ENCODE assay signal across 30 cellular contexts in the genomic region with DNA sequence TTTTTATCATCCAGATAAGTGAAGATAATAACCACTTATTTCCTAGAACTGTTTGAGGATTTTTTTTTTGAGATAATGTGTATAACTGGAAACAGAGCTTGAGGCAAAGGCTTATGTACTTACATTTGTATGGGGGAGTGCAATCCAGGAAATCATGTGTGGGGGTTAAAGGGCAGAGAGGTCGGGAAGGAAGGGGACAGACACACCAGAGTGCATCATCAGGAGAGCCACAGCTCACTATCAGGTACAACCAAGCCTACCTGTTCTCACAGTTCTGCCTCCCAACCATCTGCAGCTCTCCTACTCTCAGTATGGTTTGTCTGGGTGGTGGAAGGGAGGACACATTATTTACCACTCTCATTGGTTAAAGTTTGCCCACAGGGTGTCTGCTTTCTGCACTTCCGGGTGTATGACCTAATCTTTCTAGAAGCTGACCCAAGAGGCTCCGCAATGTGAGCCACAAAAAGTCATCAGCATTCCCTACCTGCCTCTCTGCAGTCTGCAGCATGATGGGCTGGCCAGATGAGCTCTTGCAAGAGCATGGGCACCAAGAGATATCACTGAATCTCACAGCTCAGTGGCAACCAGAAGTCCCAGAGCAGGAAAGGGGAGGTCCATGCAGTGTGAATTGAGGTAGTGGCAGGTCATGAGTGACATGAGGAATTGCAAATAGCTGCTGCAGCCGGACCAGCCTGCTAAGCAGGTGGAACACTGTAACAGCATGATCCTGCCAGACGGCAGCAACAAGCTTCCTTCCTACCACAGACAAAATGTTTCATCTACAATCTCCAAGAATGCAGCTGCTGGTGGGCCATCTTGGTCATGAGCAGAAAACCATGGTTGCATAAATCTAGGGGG. TPM values are rescaled to one million over a fixed set of nuclear protein-coding genes. Genes with fewer than 3 reads are reported as not detected.
DNase-seq lines count a peak whose midpoint lies in the region; ATAC-seq and TF ChIP-seq lines count a peak whose summit lies in the region.
"Had no signal": no experiment of that assay in that cellular context is flagged by ENCODE, and none has a peak within 500 bp of the region (broad histone marks: within the 10 kb centered on the region; RNA-seq: fewer than 3 reads in every experiment).

No MANE protein-coding gene starts in this region.

- intact Hi-C loops in left colon (cut with DNase I, micrococcal nuclease) = no loop called here
- intact Hi-C loops in CD4-positive, alpha-beta memory T cell (cut with micrococcal nuclease) = no loop called here

- no peak for ATAC-seq in left colon
- ATAC-seq: activated CD4-positive, alpha-beta T cell treated with anti-CD3 and anti-CD28 coated beads for 36 hours; activated CD8-positive, alpha-beta T cell treated with anti-CD3 and anti-CD28 coated beads for 36 hours; CD8-positive, alpha-beta T cell; heart right ventricle; lower lobe of right lung; Panc1 had no signal

- peaks cover 6 to 9% of the 10 kb centered on the region in 2 donors for H3K27me3 Mint-ChIP-seq in CD4-positive, alpha-beta memory T cell
- H3K27me3 Mint-ChIP-seq: activated CD4-positive, alpha-beta T cell treated with anti-CD3 and anti-CD28 coated beads for 36 hours; activated CD8-positive, alpha-beta T cell treated with anti-CD3 and anti-CD28 coated beads for 36 hours had no signal

- H3K9me2 ChIP-seq in Loucy (replicated peaks; ENCODE audit: low read depth, low read length) = no peaks in the 10 kb centered on the region

- DNase-seq in mesenchymal stem cell (no peak), left colon (no peak), NCI-H510A treated with DMSO at 0.1 percent for 48 hours (lab: John Stamatoyannopoulos, UW) (no peak)
- DNase-seq in CD4-positive, alpha-beta memory T cell = no peak
- no peak for DNase-seq in stimulated activated naive CD4-positive, alpha-beta T cell (lab: John Stamatoyannopoulos, UW)
- DNase-seq: activated CD4-positive, alpha-beta T cell treated with anti-CD3 and anti-CD28 coated beads for 36 hours; activated CD8-positive, alpha-beta memory T cell treated with anti-CD3 and anti-CD28 coated beads, Interleukin-2, amount 50 U/mL, for 48 hours; activated CD8-positive, alpha-beta T cell treated with anti-CD3 and anti-CD28 coated beads for 36 hours; activated naive CD4-positive, alpha-beta T cell treated with anti-CD3 and anti-CD28 coated beads, Interleukin-2, amount 50 U/mL, for 16 hours; AML-193; CD8-positive, alpha-beta T cell; effector CD4-positive, alpha-beta T cell; H7; heart right ventricle; KG1; lower lobe of right lung; natural killer cell; NCI-H1417 treated with DMSO at 0.1 percent for 48 hours; NCI-H2029 treated with DMSO at 0.1 percent for 48 hours; NCI-H524 treated with DMSO at 0.1 percent for 48 hours; retina; SHP77; stimulated activated naive CD4-positive, alpha-beta T cell treated with Interleukin-2 at 50 U/mL for 16 hours; T-helper 2 cell; uterus had no signal

- H3K9me3 Mint-ChIP-seq in CD4-positive, alpha-beta memory T cell = peaks cover 0 to 5% (median 0%) of the 10 kb centered on the region in 8 donors
- H3K9me3 Mint-ChIP-seq: activated CD8-positive, alpha-beta T cell treated with anti-CD3 and anti-CD28 coated beads for 36 hours; activated T-helper 1 cell treated with anti-CD3 and anti-CD28 coated beads, Interleukin-12 subunit alpha, Interleukin-12 subunit beta, Interleukin-2, Interleukin-4 antibody, amounts not matched to agents 30 ng/mL and 10 ng/mL and 1 ng/mL, durations not matched to agents 14 hours and 24 hours and 36 hours; CD8-positive, alpha-beta T cell; natural killer cell had no signal

- no peak overlapping the region for H3K9ac ChIP-seq in BLaER1 treated with 17β-estradiol and CSF1 and Interleukin-3, amounts not matched to agents 10 nM and 100 nM
- H3K9ac ChIP-seq in Loucy (ENCODE audit: low read depth, low read length, poor library complexity, severe bottlenecking) (no peak overlapping the region), mesenchymal stem cell (ENCODE audit: low read length) (no peak overlapping the region)

- H3K79me1 ChIP-seq in mesenchymal stem cell (replicated peaks; ENCODE audit: low read length, poor library complexity, severe bottlenecking) = no peaks in the 10 kb centered on the region

- no peaks in the 10 kb centered on the region for H3K4me1 Mint-ChIP-seq in CD4-positive, alpha-beta memory T cell
- H3K4me1 Mint-ChIP-seq: activated CD4-positive, alpha-beta T cell treated with anti-CD3 and anti-CD28 coated beads for 36 hours had no signal

- H4K20me1 ChIP-seq in BLaER1 treated with 17β-estradiol and CSF1 and Interleukin-3, amounts not matched to agents 10 nM and 100 nM = no peaks in the 10 kb centered on the region
- no peaks in the 10 kb centered on the region for H4K20me1 ChIP-seq in Loucy (ENCODE audit: insufficient read depth, low read length, poor library complexity, severe bottlenecking)

- H2BK120ac ChIP-seq in mesenchymal stem cell (ENCODE audit: low read depth, low read length) = no peak overlapping the region

- no peak overlapping the region for H3K23ac ChIP-seq in mesenchymal stem cell (ENCODE audit: low read length in 2 of 2)

- H2BK12ac ChIP-seq in mesenchymal stem cell (ENCODE audit: low read length in 2 of 2) = peak overlapping the region; percentile 86 to 94

- no peak overlapping the region for H2BK5ac ChIP-seq in mesenchymal stem cell (ENCODE audit: low read depth, low read length, poor library complexity, severe bottlenecking)

- H3K9me3 ChIP-seq in BLaER1 treated with 17β-estradiol and CSF1 and Interleukin-3, amounts not matched to agents 10 nM and 100 nM (replicated peaks in 1 of 11) = peaks cover 0 to 8% (median 5%) of the 10 kb centered on the region in 11 experiments; a peak in 9 of 22 replicates
- peaks cover 5% of the 10 kb centered on the region; the same call in 1 of the 2 replicates for H3K9me3 ChIP-seq in Loucy (ENCODE audit: insufficient read depth, low read depth, low read length)
- peaks cover 11% of the 10 kb centered on the region for H3K9me3 ChIP-seq in mesenchymal stem cell (ENCODE audit: control insufficient read depth, low read length)
- H3K9me3 ChIP-seq in CD4-positive, alpha-beta memory T cell (ENCODE audit: control insufficient read depth in 1 of 2, low read length in 2 of 2) = no peaks in the 10 kb centered on the region
- H3K9me3 ChIP-seq: lower lobe of right lung, uterus had no signal

- H2AFZ ChIP-seq in Loucy (ENCODE audit: low read length) (peak overlapping the region; percentile 70), mesenchymal stem cell (ENCODE audit: low read depth, low read length) (no peak overlapping the region)

- H3K14ac ChIP-seq in mesenchymal stem cell (ENCODE audit: low read length in 2 of 2) = no peak overlapping the region

- no peak overlapping the region for H4K8ac ChIP-seq in mesenchymal stem cell (ENCODE audit: low read length)

- H3K27ac Mint-ChIP-seq in CD4-positive, alpha-beta memory T cell = no peak overlapping the region
- H3K27ac Mint-ChIP-seq: activated CD4-positive, alpha-beta T cell treated with anti-CD3 and anti-CD28 coated beads for 36 hours; activated CD8-positive, alpha-beta T cell treated with anti-CD3 and anti-CD28 coated beads for 36 hours; activated T-helper 1 cell treated with anti-CD3 and anti-CD28 coated beads, Interleukin-12 subunit alpha, Interleukin-12 subunit beta, Interleukin-2, Interleukin-4 antibody, amounts not matched to agents 30 ng/mL and 10 ng/mL and 1 ng/mL, durations not matched to agents 14 hours and 24 hours and 36 hours; CD8-positive, alpha-beta T cell; natural killer cell had no signal

- CTCF ChIA-PET in CD4-positive, alpha-beta memory T cell (lab: Charles Lee; ENCODE audit: partially characterized antibody) = no interaction called here

- TF ChIP-seq CTCF in Loucy (conservative IDR thresholded peaks at IDR 0.05; ENCODE audit: low read length) = no peak

- no peak overlapping the region for H3K4me3 Mint-ChIP-seq in CD4-positive, alpha-beta memory T cell
- H3K4me3 Mint-ChIP-seq: activated CD4-positive, alpha-beta T cell treated with anti-CD3 and anti-CD28 coated beads for 36 hours; activated CD8-positive, alpha-beta T cell treated with anti-CD3 and anti-CD28 coated beads for 36 hours; activated T-helper 1 cell treated with anti-CD3 and anti-CD28 coated beads, Interleukin-12 subunit alpha, Interleukin-12 subunit beta, Interleukin-2, Interleukin-4 antibody, amounts not matched to agents 30 ng/mL and 10 ng/mL and 1 ng/mL, durations not matched to agents 14 hours and 24 hours and 36 hours; CD8-positive, alpha-beta T cell; natural killer cell had no signal

- H3K4me1 ChIP-seq in BLaER1 treated with 17β-estradiol and CSF1 and Interleukin-3, amounts not matched to agents 10 nM and 100 nM = peaks cover 16 to 41% (median 31%) of the 10 kb centered on the region in 10 experiments
- peaks cover 14% of the 10 kb centered on the region for H3K4me1 ChIP-seq in Loucy (ENCODE audit: insufficient read depth, low read length, poor library complexity, severe bottlenecking)
- H3K4me1 ChIP-seq in mesenchymal stem cell (ENCODE audit: control insufficient read depth, insufficient read depth, low read depth, low read length) = peaks cover 1% of the 10 kb centered on the region
- no peaks in the 10 kb centered on the region for H3K4me1 ChIP-seq in CD4-positive, alpha-beta memory T cell (ENCODE audit: insufficient read depth, low read length)
- H3K4me1 ChIP-seq: lower lobe of right lung, uterus had no signal

- POLR2A ChIA-PET in CD4-positive, alpha-beta memory T cell (lab: Charles Lee; ENCODE audit: partially characterized antibody) = no interaction called here

- peak overlapping the region in 8 of 11 experiments; percentile 4 to 59 (median 32); a peak in 13 of 22 replicates for H3K4me2 ChIP-seq in BLaER1 treated with 17β-estradiol and CSF1 and Interleukin-3, amounts not matched to agents 10 nM and 100 nM
- H3K4me2 ChIP-seq in Loucy (ENCODE audit: low read depth, low read length, poor library complexity, severe bottlenecking) (peak overlapping the region; percentile 26), mesenchymal stem cell (ENCODE audit: low read length, poor library complexity, severe bottlenecking) (no peak overlapping the region)

- no peaks in the 10 kb centered on the region for H3K79me2 ChIP-seq in Loucy (ENCODE audit: insufficient read depth, low read length)

- no peak overlapping the region for H2AK5ac ChIP-seq in mesenchymal stem cell (ENCODE audit: low read length, severe bottlenecking)

- 74% methylated on average over 4 of the region's 5 CpGs for WGBS in mesenchymal stem cell

- H3K4ac ChIP-seq in mesenchymal stem cell (ENCODE audit: low read depth in 1 of 2, low read length in 2 of 2) = peak overlapping the region; percentile 54 to 70

- H4K91ac ChIP-seq in mesenchymal stem cell (ENCODE audit: low read length) = peak overlapping the region; percentile 62

- H3K36me3 Mint-ChIP-seq in CD4-positive, alpha-beta memory T cell = no peaks in the 10 kb centered on the region
- H3K36me3 Mint-ChIP-seq: CD8-positive, alpha-beta T cell; natural killer cell had no signal

- H3K36me3 ChIP-seq in BLaER1 treated with 17β-estradiol and CSF1 and Interleukin-3, amounts not matched to agents 10 nM and 100 nM = no peaks in the 10 kb centered on the region
- H3K36me3 ChIP-seq in Loucy (ENCODE audit: insufficient read depth, low read length) (no peaks in the 10 kb centered on the region), mesenchymal stem cell (ENCODE audit: control insufficient read depth in 1 of 2, insufficient read depth in 2 of 2, low read depth in 1 of 2, low read length in 2 of 2) (no peaks in the 10 kb centered on the region)
- no peaks in the 10 kb centered on the region for H3K36me3 ChIP-seq in CD4-positive, alpha-beta memory T cell (ENCODE audit: insufficient read depth, low read length)
- H3K36me3 ChIP-seq: heart right ventricle, lower lobe of right lung, uterus had no signal

- peak overlapping the region; percentile 46 to 58 for H3K18ac ChIP-seq in mesenchymal stem cell (ENCODE audit: low read depth in 1 of 2, low read length in 2 of 2)

- no peaks in the 10 kb centered on the region for H3K27me3 ChIP-seq in BLaER1 treated with 17β-estradiol and CSF1 and Interleukin-3, amounts not matched to agents 10 nM and 100 nM
- no peaks in the 10 kb centered on the region for H3K27me3 ChIP-seq in Loucy (ENCODE audit: insufficient read depth, low read length, poor library complexity, severe bottlenecking)
- no peaks in the 10 kb centered on the region for H3K27me3 ChIP-seq in mesenchymal stem cell (ENCODE audit: control insufficient read depth in 1 of 2, insufficient read depth in 1 of 2, low read length in 2 of 2)
- H3K27me3 ChIP-seq in CD4-positive, alpha-beta memory T cell (ENCODE audit: insufficient read depth, low read length) = no peaks in the 10 kb centered on the region
- H3K27me3 ChIP-seq: heart right ventricle, uterus had no signal

- no peak overlapping the region for H3K4me3 ChIP-seq in BLaER1 treated with 17β-estradiol and CSF1 and Interleukin-3, amounts not matched to agents 10 nM and 100 nM
- H3K4me3 ChIP-seq in Loucy (ENCODE audit: low read length, poor library complexity, severe bottlenecking) = no peak overlapping the region
- H3K4me3 ChIP-seq in mesenchymal stem cell (ENCODE audit: insufficient read depth in 1 of 2, low read depth in 1 of 2, low read length in 2 of 2) = no peak overlapping the region
- H3K4me3 ChIP-seq in CD4-positive, alpha-beta memory T cell (ENCODE audit: low read length in 2 of 2) = no peak overlapping the region
- H3K4me3 ChIP-seq: heart right ventricle, lower lobe of right lung, uterus had no signal

- H3F3A ChIP-seq in Loucy (ENCODE audit: low read depth) = no peaks in the 10 kb centered on the region

- H3K27ac ChIP-seq in BLaER1 treated with 17β-estradiol and CSF1 and Interleukin-3, amounts not matched to agents 10 nM and 100 nM = no peak overlapping the region
- H3K27ac ChIP-seq in cingulate gyrus (ENCODE audit: low read depth, low read length) (peak overlapping the region; percentile 52), mesenchymal stem cell (ENCODE audit: low read length, poor library complexity, severe bottlenecking) (no peak overlapping the region)
- no peak overlapping the region for H3K27ac ChIP-seq in CD4-positive, alpha-beta memory T cell (ENCODE audit: low read depth, low read length)
- H3K27ac ChIP-seq: lower lobe of right lung had no signal

- H2BK15ac ChIP-seq in mesenchymal stem cell (ENCODE audit: low read depth, poor library complexity, severe bottlenecking) = no peak overlapping the region

RNA-seq across cellular contexts. Expression of gene SPRY1, which starts 36.9 kb away (rescaled TPM):
- 106 TPM for polyA plus RNA-seq in mesenchymal stem cell (2013, experiment 1 of 2)
- 105 TPM for polyA plus RNA-seq in mesenchymal stem cell (2013, experiment 2 of 2)
- 10 to 100 TPM; 27.2 to 29.0 TPM for total RNA-seq in left colon
- 1 to 10 TPM; 4.4 to 4.6 TPM for total RNA-seq in CD4-positive, alpha-beta memory T cell
- 1 to 10 TPM; 7.5 to 8.2 TPM for polyA plus RNA-seq in CD4-positive, alpha-beta memory T cell

Comparison
In these comparisons a context has a peak if more than half of its experiments do, and no peak if none do; other contexts are left out.
1. RNA of gene SPRY1, which starts 36.9 kb away (total RNA-seq): 27.2 to 29.0 TPM in left colon; 4.4 to 4.6 TPM in CD4-positive, alpha-beta memory T cell; every median in the first group is over 4 times any median in the second.